13 cellular contexts compared by ENCODE assay signal in genomic region chr21:45994738-45995685, GRCh38. TPM values are rescaled to one million over a fixed set of nuclear protein-coding genes. Genes with fewer than 3 reads are reported as not detected.
A peak's percentile ranks its signal among the peaks of the same experiment; 100 is the strongest.
DNase-seq lines count a peak whose midpoint lies in the region; ATAC-seq, FAIRE-seq and TF ChIP-seq lines count a peak whose summit lies in the region.
"Had no signal": no experiment of that assay in that cellular context is flagged by ENCODE, and none has a peak within 500 bp of the region (broad histone marks: within the 10 kb centered on the region; RNA-seq: fewer than 3 reads in every experiment).

No MANE protein-coding gene starts in this region.

- H4K20me1 ChIP-seq in astrocyte (ENCODE audit: insufficient read depth, low read length), result peaks cover 69% of the 10 kb centered on the region

- no peak overlapping the region for H3K4me2 ChIP-seq in astrocyte (ENCODE audit: low read length)

- peak; percentile 8 for DNase-seq in activated T-cell treated with anti-CD3 and anti-CD28 coated beads, Interleukin-2, amount 50 U/mL, for 1 hour
- DNase-seq in activated T-cell treated with anti-CD3 and anti-CD28 coated beads for 4 hours, result no peak
- DNase-seq in astrocyte (ENCODE audit: low read depth), result no peak
- peak; percentile 59 for DNase-seq in kidney
- DNase-seq in NOMO-1 treated with DMSO at 0.1 percent for 48 hours (lab: John Stamatoyannopoulos, UW; ENCODE audit: unreplicated experiment), result no peak
- no peak for DNase-seq in HuH-7.5 (ENCODE audit: low spot score)
- DNase-seq: dermis blood vessel endothelial cell, MV-4-11, NCI-H446 had no signal

- no peak overlapping the region for H3K4me3 Mint-ChIP-seq in astrocyte (ENCODE audit: unreplicated experiment)
- H3K4me3 Mint-ChIP-seq: naive thymus-derived CD4-positive, alpha-beta T cell had no signal

- no peak for ATAC-seq in GM19023 (IDR thresholded peaks at IDR 0.05; ENCODE audit: unreplicated experiment)
- ATAC-seq: naive thymus-derived CD4-positive, alpha-beta T cell had no signal

- H3K4me1 Mint-ChIP-seq in astrocyte (ENCODE audit: low read depth, unreplicated experiment), result no peaks in the 10 kb centered on the region
- H3K4me1 Mint-ChIP-seq: naive thymus-derived CD4-positive, alpha-beta T cell had no signal

- TF ChIP-seq CTCF in astrocyte (IDR thresholded peaks at IDR 0.05; ENCODE audit: insufficient read depth, low read depth, low read length) (no peak), kidney (IDR thresholded peaks at IDR 0.05; ENCODE audit: borderline replicate concordance, extremely low read depth, insufficient read depth) (no peak)

- peaks cover 10% of the 10 kb centered on the region for H3K4me1 ChIP-seq in astrocyte (ENCODE audit: insufficient read depth, low read length)
- no peaks in the 10 kb centered on the region for H3K4me1 ChIP-seq in kidney (ENCODE audit: control insufficient read depth in 1 of 2, insufficient read depth in 1 of 2, low read depth in 1 of 2, low read length in 2 of 2)
- H3K4me1 ChIP-seq in subcutaneous abdominal adipose tissue (ENCODE audit: control insufficient read depth in 5 of 5, insufficient read depth in 5 of 5, low read length in 5 of 5), result peaks cover 3 to 45% (median 39%) of the 10 kb centered on the region in 5 donors

- H3K9ac ChIP-seq in astrocyte (ENCODE audit: low read length) (no peak overlapping the region), kidney (ENCODE audit: low read length in 2 of 2) (no peak overlapping the region), subcutaneous abdominal adipose tissue (ENCODE audit: low read length in 5 of 5) (no peak overlapping the region)

- H3K27ac ChIP-seq in astrocyte (ENCODE audit: low read depth, low read length), result peak overlapping the region; percentile 19
- no peak overlapping the region for H3K27ac ChIP-seq in kidney (ENCODE audit: low read depth in 2 of 2, low read length in 2 of 2)
- peak overlapping the region; percentile 60 for H3K27ac ChIP-seq in subcutaneous abdominal adipose tissue (ENCODE audit: low read depth, low read length)

- no peak overlapping the region for H2AFZ ChIP-seq in astrocyte (ENCODE audit: low read depth, low read length)

- H3K36me3 Mint-ChIP-seq in astrocyte (ENCODE audit: low read depth, unreplicated experiment), result peaks cover 3% of the 10 kb centered on the region
- H3K36me3 Mint-ChIP-seq: naive thymus-derived CD4-positive, alpha-beta T cell had no signal

- no peaks in the 10 kb centered on the region for H3K27me3 ChIP-seq in astrocyte (ENCODE audit: insufficient read depth, low read length)
- no peaks in the 10 kb centered on the region for H3K27me3 ChIP-seq in subcutaneous abdominal adipose tissue (ENCODE audit: control insufficient read depth in 5 of 5, insufficient read depth in 4 of 5, low read length in 5 of 5)

- no peak overlapping the region for H3K27ac Mint-ChIP-seq in astrocyte (ENCODE audit: unreplicated experiment)
- H3K27ac Mint-ChIP-seq: naive thymus-derived CD4-positive, alpha-beta T cell had no signal

- H3K9me3 Mint-ChIP-seq in astrocyte (ENCODE audit: unreplicated experiment), result no peaks in the 10 kb centered on the region

- H3K27me3 Mint-ChIP-seq in astrocyte (ENCODE audit: low read depth, unreplicated experiment), result no peaks in the 10 kb centered on the region
- H3K27me3 Mint-ChIP-seq: naive thymus-derived CD4-positive, alpha-beta T cell had no signal

- peaks cover 70% of the 10 kb centered on the region for H3K79me2 ChIP-seq in astrocyte (ENCODE audit: insufficient read depth, low read length)

- no peak for FAIRE-seq in astrocyte (lab: Jason Lieb, UNC)
- no peak for FAIRE-seq in kidney (lab: Jason Lieb, UNC)

- H3K36me3 ChIP-seq in astrocyte (ENCODE audit: insufficient read depth, low read length), result peaks cover 38% of the 10 kb centered on the region
- peaks cover 0 to 3% of the 10 kb centered on the region in 2 donors for H3K36me3 ChIP-seq in kidney (ENCODE audit: control insufficient read depth in 1 of 2, insufficient read depth in 2 of 2, low read length in 2 of 2)
- peaks cover 0 to 94% (median 60%) of the 10 kb centered on the region in 5 donors for H3K36me3 ChIP-seq in subcutaneous abdominal adipose tissue (ENCODE audit: control insufficient read depth in 5 of 5, insufficient read depth in 5 of 5, low read length in 5 of 5)

- intact Hi-C loops in kidney (cut with DNase I), result no loop called here

- H3K9me3 ChIP-seq in astrocyte (ENCODE audit: insufficient read depth, low read depth, low read length) (no peaks in the 10 kb centered on the region), kidney (ENCODE audit: control insufficient read depth in 1 of 2, low read length in 2 of 2) (no peaks in the 10 kb centered on the region), subcutaneous abdominal adipose tissue (ENCODE audit: control insufficient read depth in 5 of 5, low read length in 5 of 5) (no peaks in the 10 kb centered on the region)

- H3K4me3 ChIP-seq in astrocyte (ENCODE audit: insufficient read depth, low read depth, low read length), result no peak overlapping the region
- H3K4me3 ChIP-seq in kidney (ENCODE audit: low read length in 2 of 2), result no peak overlapping the region
- no peak overlapping the region for H3K4me3 ChIP-seq in subcutaneous abdominal adipose tissue (ENCODE audit: low read depth in 1 of 5, low read length in 5 of 5)
- H3K4me3 ChIP-seq: skin epidermis had no signal

RNA-seq across cellular contexts. Expression of gene COL6A1, which starts 13.4 kb away (rescaled TPM):
- total RNA-seq in astrocyte (131 and 173 TPM in 2 replicates), kidney (127 TPM)
- polyA plus RNA-seq in kidney (ENCODE audit: insufficient read depth, low read depth, low replicate concordance), result 112 TPM

Comparison
In these comparisons a context has a peak if more than half of its experiments do, and no peak if none do; other contexts are left out.
1. DNase-seq: peak in activated T-cell treated with anti-CD3 and anti-CD28 coated beads, Interleukin-2, amount 50 U/mL, for 1 hour (single experiment) and kidney (single experiment); none in activated T-cell treated with anti-CD3 and anti-CD28 coated beads for 4 hours (single experiment), astrocyte (single experiment), NOMO-1 treated with DMSO at 0.1 percent for 48 hours (single experiment) and HuH-7.5 (single experiment).
2. H3K27ac ChIP-seq: peak in astrocyte (single experiment) and subcutaneous abdominal adipose tissue (single experiment); none in kidney (0 of 2).